12 cellular contexts compared by ENCODE assay signal in genomic region chr15:42270996-42271395, GRCh38. TPM values are rescaled to one million over a fixed set of nuclear protein-coding genes. Genes with fewer than 3 reads are reported as not detected.
DNase-seq lines count a peak whose midpoint lies in the region; ATAC-seq, FAIRE-seq and TF ChIP-seq lines count a peak whose summit lies in the region.
"Had no signal": no experiment of that assay in that cellular context is flagged by ENCODE, and none has a peak within 500 bp of the region (broad histone marks: within the 10 kb centered on the region; RNA-seq: fewer than 3 reads in every experiment).

No MANE protein-coding gene starts in this region.

- H3K4me1 Mint-ChIP-seq in MCF 10A (ENCODE audit: insufficient read depth, unreplicated experiment): peaks cover 22% of the 10 kb centered on the region
- peaks cover 28% of the 10 kb centered on the region for H3K4me1 Mint-ChIP-seq in endothelial cell (ENCODE audit: unreplicated experiment)

- ATAC-seq in HG02763 (IDR thresholded peaks at IDR 0.05; ENCODE audit: unreplicated experiment): no peak

- peaks cover 66% of the 10 kb centered on the region for H3K79me2 ChIP-seq in ACC112 (ENCODE audit: control insufficient read depth, insufficient read depth, low read length, unreplicated experiment)

- TF ChIP-seq CTCF in HL-60 (IDR thresholded peaks at IDR 0.05; ENCODE audit: insufficient read depth, low read length) (no peak), MCF 10A (IDR thresholded peaks at IDR 0.05; ENCODE audit: unreplicated experiment) (no peak), endothelial cell (IDR thresholded peaks at IDR 0.05; ENCODE audit: unreplicated experiment) (no peak)

- peaks cover 36% of the 10 kb centered on the region for H3K36me3 ChIP-seq in ACC112 (ENCODE audit: insufficient read depth, low read length)
- H3K36me3 ChIP-seq in muscle layer of duodenum (ENCODE audit: control insufficient read depth in 1 of 2, insufficient read depth in 2 of 2, low read length in 2 of 2): peaks cover 7 to 29% of the 10 kb centered on the region in 2 donors

- BruUV-seq in MCF 10A (replicated peaks; lab: Mats Ljungman, UMichigan): no TSS peak

- DNase-seq in HL-60 (ENCODE audit: low read depth in 1 of 2, low spot score in 1 of 2): no peak
- DNase-seq in MCF 10A (ENCODE audit: unreplicated experiment): no peak
- no peak for DNase-seq in HTR-8/SVneo (ENCODE audit: insufficient read length, low spot score)
- no peak for DNase-seq in stimulated activated CD4-positive, alpha-beta T cell treated with anti-CD3 and anti-CD28 coated beads, Interleukin-4, amount 100 ng/mL, for 24 hours
- no peak for DNase-seq in endothelial cell (ENCODE audit: low spot score)
- DNase-seq: cortex of kidney, DMS 273 treated with DMSO at 0.1 percent for 48 hours, OCI-M1 had no signal

- H3K9me3 ChIP-seq in muscle layer of duodenum (ENCODE audit: control insufficient read depth in 1 of 2, low read length in 2 of 2): no peaks in the 10 kb centered on the region
- H3K9me3 ChIP-seq: thoracic aorta had no signal

- H3K27ac Mint-ChIP-seq in MCF 10A (ENCODE audit: low read depth, unreplicated experiment): peak overlapping the region; percentile 88
- H3K27ac Mint-ChIP-seq in endothelial cell (ENCODE audit: unreplicated experiment): no peak overlapping the region

- H3K27me3 ChIP-seq in ACC112 (ENCODE audit: insufficient read depth, low read length) (no peaks in the 10 kb centered on the region), HL-60 (ENCODE audit: insufficient read depth, poor library complexity, severe bottlenecking) (no peaks in the 10 kb centered on the region), muscle layer of duodenum (ENCODE audit: low read depth, low read length) (no peaks in the 10 kb centered on the region)

- H2AFZ ChIP-seq in ACC112 (ENCODE audit: low read length, unreplicated experiment): no peak overlapping the region

- H3K27me3 Mint-ChIP-seq in MCF 10A (ENCODE audit: insufficient read depth, unreplicated experiment) (no peaks in the 10 kb centered on the region), endothelial cell (ENCODE audit: unreplicated experiment) (peaks cover 3% of the 10 kb centered on the region)

- H3K4me1 ChIP-seq in ACC112 (ENCODE audit: control insufficient read depth, insufficient read depth, low read length, unreplicated experiment): peaks cover 22% of the 10 kb centered on the region
- H3K4me1 ChIP-seq in muscle layer of duodenum (ENCODE audit: control insufficient read depth in 1 of 2, insufficient read depth in 2 of 2, low read length in 2 of 2): peaks cover 22 to 39% of the 10 kb centered on the region in 2 donors

- POLR2A ChIA-PET in MCF 10A (lab: Yijun Ruan, JAX): interaction anchor here (0.7 to 1.7 kb wide), 5 partner anchors 9 to 381 kb away, joined by 3 to 6 read pairs (median 4); partner anchors contain the start of gene VPS39

- peak overlapping the region; percentile 97 for H3K4me3 Mint-ChIP-seq in MCF 10A (ENCODE audit: unreplicated experiment)
- no peak overlapping the region for H3K4me3 Mint-ChIP-seq in endothelial cell (ENCODE audit: unreplicated experiment)

- H3K4me3 ChIP-seq in ACC112 (ENCODE audit: low read depth, low read length) (peak overlapping the region; percentile 79), HL-60 (replicated peaks; ENCODE audit: insufficient read depth, low read length) (peak overlapping the region; percentile 20; the same call in 1 of the 2 replicates), muscle layer of duodenum (ENCODE audit: low read depth in 1 of 2, low read length in 2 of 2) (peak overlapping the region in 1 of 2 donors; percentile 51)
- H3K4me3 ChIP-seq: thoracic aorta had no signal

- intact Hi-C loops in MCF 10A (cut with micrococcal nuclease): loop anchor here (10.0 kb wide), 2 partner anchors 114 to 224 kb away; partner anchors contain the start of genes SNAP23 and ZNF106

- CTCF ChIA-PET in MCF 10A (lab: Yijun Ruan, JAX): interaction anchor here (0.5 kb wide), 1 partner anchor 9 kb away, joined by 3 read pairs; no protein-coding TSS in a partner anchor

- no peaks in the 10 kb centered on the region for H3K9me3 Mint-ChIP-seq in MCF 10A (ENCODE audit: unreplicated experiment)
- H3K9me3 Mint-ChIP-seq in endothelial cell (ENCODE audit: unreplicated experiment): no peaks in the 10 kb centered on the region

- H3K27ac ChIP-seq in ACC112 (ENCODE audit: low read depth, low read length): peak overlapping the region; percentile 36; the same call in 1 of the 2 replicates
- no peak overlapping the region; the same call in 1 of the 2 replicates for H3K27ac ChIP-seq in HL-60 (replicated peaks)
- H3K27ac ChIP-seq in muscle layer of duodenum (ENCODE audit: low read length): peak overlapping the region; percentile 60
- H3K27ac ChIP-seq: thoracic aorta had no signal

- peaks cover 21% of the 10 kb centered on the region for H3K36me3 Mint-ChIP-seq in MCF 10A (ENCODE audit: insufficient read depth, unreplicated experiment)
- peaks cover 14% of the 10 kb centered on the region for H3K36me3 Mint-ChIP-seq in endothelial cell (ENCODE audit: low read depth, unreplicated experiment)

- FAIRE-seq in HTR-8/SVneo (lab: Jason Lieb, UNC): no peak

RNA-seq across cellular contexts. Expression of gene GANC, which starts 2.0 kb away (rescaled TPM):
- total RNA-seq in MCF 10A (2022) (24.0 and 31.7 TPM in 2 replicates), endothelial cell (ENCODE audit: unreplicated experiment) (18.7 TPM)

RNA-seq across cellular contexts. Expression of gene TMEM87A, which starts 2.2 kb away (rescaled TPM):
- 51.3 and 52.3 TPM in 2 replicates for total RNA-seq in MCF 10A (2022)
- 29.1 TPM for total RNA-seq in endothelial cell (ENCODE audit: unreplicated experiment)
